ENCODE assay signal across 1 cellular context in the genomic region with DNA sequence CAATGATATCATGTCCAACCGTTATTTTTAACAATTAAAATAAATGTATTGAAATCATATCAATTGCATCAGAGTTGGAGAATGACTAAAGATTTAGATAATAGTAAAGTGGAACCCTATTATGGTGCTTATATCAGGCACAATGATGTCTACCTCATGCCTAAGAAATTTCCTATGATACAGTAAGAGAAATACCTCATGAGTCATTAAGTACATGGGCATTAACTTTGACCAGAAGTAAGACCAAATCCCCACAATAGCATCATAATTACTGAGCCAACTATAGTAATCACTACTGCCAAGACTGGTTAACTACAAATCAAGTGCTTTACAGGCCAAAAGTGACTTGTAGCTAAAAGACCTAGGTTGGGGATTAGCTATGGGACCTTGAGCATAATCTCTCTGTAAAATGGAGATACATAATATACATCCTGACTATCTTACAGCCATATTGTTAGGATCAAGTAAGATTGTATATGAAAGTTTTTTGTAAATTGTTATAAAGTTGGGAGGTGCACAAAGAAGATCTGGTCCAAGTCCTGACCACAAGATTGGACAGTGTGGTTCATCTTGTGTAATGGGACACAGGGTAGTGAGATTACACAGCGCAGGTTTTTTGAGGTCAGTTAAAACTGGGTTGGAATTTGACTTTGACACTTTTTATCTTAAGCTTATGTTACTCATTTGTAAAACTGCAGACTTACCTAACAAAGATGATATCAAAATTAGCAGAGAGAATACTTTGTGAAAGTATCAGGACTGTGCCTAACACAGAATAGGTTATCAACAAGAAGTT.
TF ChIP-seq lines count a peak whose summit lies in the region.

No MANE protein-coding gene starts in this region.

TF ChIP-seq in HepG2, 621 proteins besides CTCF, POLR2A, EP300 and RAD21 (continued from another document):
- TF ChIP-seq, protein P1, sequence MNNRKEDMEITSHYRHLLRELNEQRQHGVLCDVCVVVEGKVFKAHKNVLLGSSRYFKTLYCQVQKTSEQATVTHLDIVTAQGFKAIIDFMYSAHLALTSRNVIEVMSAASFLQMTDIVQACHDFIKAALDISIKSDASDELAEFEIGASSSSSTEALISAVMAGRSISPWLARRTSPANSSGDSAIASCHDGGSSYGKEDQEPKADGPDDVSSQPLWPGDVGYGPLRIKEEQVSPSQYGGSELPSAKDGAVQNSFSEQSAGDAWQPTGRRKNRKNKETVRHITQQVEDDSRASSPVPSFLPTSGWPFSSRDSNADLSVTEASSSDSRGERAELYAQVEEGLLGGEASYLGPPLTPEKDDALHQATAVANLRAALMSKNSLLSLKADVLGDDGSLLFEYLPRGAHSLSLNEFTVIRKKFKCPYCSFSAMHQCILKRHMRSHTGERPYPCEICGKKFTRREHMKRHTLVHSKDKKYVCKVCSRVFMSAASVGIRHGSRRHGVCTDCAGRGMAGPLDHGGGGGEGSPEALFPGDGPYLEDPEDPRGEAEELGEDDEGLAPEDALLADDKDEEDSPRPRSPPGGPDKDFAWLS (CRISPR knock-in tag; IDR thresholded peaks at IDR 0.05; ENCODE audit: borderline replicate concordance), result no peak
- TF ChIP-seq PCBP2 (optimal IDR thresholded peaks at IDR 0.05; ENCODE audit: low read depth, low read length, poor library complexity, severe bottlenecking), result no peak
- no peak for TF ChIP-seq ZNF30 (CRISPR knock-in tag; IDR thresholded peaks at IDR 0.05)
- no peak for TF ChIP-seq CCDC6 (CRISPR knock-in tag; IDR thresholded peaks at IDR 0.05)
- no peak for TF ChIP-seq MTF1 (CRISPR knock-in tag; IDR thresholded peaks at IDR 0.05)
- no peak for TF ChIP-seq PHF8 (CRISPR knock-in tag; IDR thresholded peaks at IDR 0.05)
- TF ChIP-seq ZFP36L2 (CRISPR knock-in tag; IDR thresholded peaks at IDR 0.05), result no peak
- TF ChIP-seq ZNF225 (CRISPR knock-in tag; IDR thresholded peaks at IDR 0.05), result no peak
- TF ChIP-seq, protein P2, sequence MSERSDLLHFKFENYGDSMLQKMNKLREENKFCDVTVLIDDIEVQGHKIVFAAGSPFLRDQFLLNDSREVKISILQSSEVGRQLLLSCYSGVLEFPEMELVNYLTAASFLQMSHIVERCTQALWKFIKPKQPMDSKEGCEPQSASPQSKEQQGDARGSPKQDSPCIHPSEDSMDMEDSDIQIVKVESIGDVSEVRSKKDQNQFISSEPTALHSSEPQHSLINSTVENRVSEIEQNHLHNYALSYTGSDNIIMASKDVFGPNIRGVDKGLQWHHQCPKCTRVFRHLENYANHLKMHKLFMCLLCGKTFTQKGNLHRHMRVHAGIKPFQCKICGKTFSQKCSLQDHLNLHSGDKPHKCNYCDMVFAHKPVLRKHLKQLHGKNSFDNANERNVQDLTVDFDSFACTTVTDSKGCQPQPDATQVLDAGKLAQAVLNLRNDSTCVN (CRISPR knock-in tag; IDR thresholded peaks at IDR 0.05; ENCODE audit: borderline replicate concordance), result no peak
TF ChIP-seq in HepG2: peak in this region for 0.
